Comparison of ENCODE assay signal across 28 cellular contexts in genomic region chr3:168514252-168514651, GRCh38.
"Had no signal": no experiment of that assay in that cellular context is flagged by ENCODE, and none has a peak within 500 bp of the region (broad histone marks: within the 10 kb centered on the region; RNA-seq: fewer than 3 reads in every experiment).

No MANE protein-coding gene starts in this region.

- DNase-seq: activated B cell treated with CpG ODN at 0.5 μM for 24 hours; activated CD4-positive, alpha-beta T cell treated with anti-CD3 and anti-CD28 coated beads for 1 hour; activated CD4-positive, alpha-beta T cell treated with anti-CD3 and anti-CD28 coated beads, Interleukin-2, amount 10 ng/mL, durations not matched to agents 24 days and 14 days; activated CD4-positive, alpha-beta T cell treated with anti-CD3 and anti-CD28 coated beads, Interleukin-2, amount 50 U/mL, for 48 hours; activated CD8-positive, alpha-beta memory T cell treated with anti-CD3 and anti-CD28 coated beads, Interleukin-2, amount 10 ng/mL, durations not matched to agents 7 days and 5 days; activated effector memory CD4-positive, alpha-beta T cell treated with Interleukin-2 at 50 U/mL for 16 hours; activated naive CD4-positive, alpha-beta T cell; activated T-cell treated with anti-CD3 and anti-CD28 coated beads, Interleukin-2, amount 50 U/mL, for 24 hours; amygdala; brain microvascular endothelial cell; Kasumi-1; KBM-7; NCI-H1048; NCI-H146; NCI-H187 treated with DMSO at 0.1 percent for 48 hours; NCI-H2081 treated with DMSO at 0.1 percent for 48 hours; NCI-H2171 treated with DMSO at 0.1 percent for 48 hours; NCI-H226; NCI-H526; Peyer's patch; Right ventricle myocardium superior had no signal

- H3K36me3 ChIP-seq: brain microvascular endothelial cell, cardiac muscle cell, Peyer's patch, SJSA1 had no signal

- H3K4me3 Mint-ChIP-seq: activated B cell treated with CpG ODN at 0.5 μM for 24 hours; activated CD4-positive, alpha-beta T cell treated with anti-CD3 and anti-CD28 coated beads, Interleukin-2, amount 10 ng/mL, durations not matched to agents 24 days and 14 days; activated CD8-positive, alpha-beta memory T cell treated with anti-CD3 and anti-CD28 coated beads, Interleukin-2, amount 10 ng/mL, durations not matched to agents 7 days and 5 days; activated naive CD8-positive, alpha-beta T cell; activated T-cell treated with anti-CD3 and anti-CD28 coated beads, Interleukin-2, amount 50 U/mL, for 24 hours; activated T-helper 1 cell treated with anti-CD3 and anti-CD28 coated beads, Interleukin-12 subunit alpha, Interleukin-12 subunit beta, Interleukin-2, Interleukin-4 antibody, amounts not matched to agents 30 ng/mL and 10 ng/mL and 1 ng/mL, durations not matched to agents 14 hours and 24 hours and 36 hours; T-helper 1 cell treated with Interleukin-12 subunit alpha and Interleukin-12 subunit beta and Interleukin-4 antibody, amounts not matched to agents 30 μg/mL and 1 μg/mL, for 36 hours had no signal

- H3K27me3 ChIP-seq: brain microvascular endothelial cell, cardiac muscle cell, Peyer's patch, SJSA1 had no signal

- H3K9me3 ChIP-seq: Peyer's patch, SJSA1 had no signal

- H3K36me3 Mint-ChIP-seq: activated CD8-positive, alpha-beta memory T cell treated with anti-CD3 and anti-CD28 coated beads, Interleukin-2, amount 10 ng/mL, durations not matched to agents 7 days and 5 days; activated naive CD8-positive, alpha-beta T cell had no signal

- H3K4me1 ChIP-seq: SJSA1 had no signal

- H3K27ac Mint-ChIP-seq: activated B cell treated with CpG ODN at 0.5 μM for 24 hours; activated CD4-positive, alpha-beta T cell treated with anti-CD3 and anti-CD28 coated beads, Interleukin-2, amount 10 ng/mL, durations not matched to agents 24 days and 14 days; activated CD8-positive, alpha-beta memory T cell treated with anti-CD3 and anti-CD28 coated beads, Interleukin-2, amount 10 ng/mL, durations not matched to agents 7 days and 5 days; activated naive CD8-positive, alpha-beta T cell; activated T-cell treated with anti-CD3 and anti-CD28 coated beads, Interleukin-2, amount 50 U/mL, for 24 hours; activated T-helper 1 cell treated with anti-CD3 and anti-CD28 coated beads, Interleukin-12 subunit alpha, Interleukin-12 subunit beta, Interleukin-2, Interleukin-4 antibody, amounts not matched to agents 30 ng/mL and 10 ng/mL and 1 ng/mL, durations not matched to agents 14 hours and 24 hours and 36 hours; T-helper 1 cell treated with Interleukin-12 subunit alpha and Interleukin-12 subunit beta and Interleukin-4 antibody, amounts not matched to agents 30 μg/mL and 1 μg/mL, for 36 hours had no signal

- H3K4me1 Mint-ChIP-seq: activated B cell treated with CpG ODN at 0.5 μM for 24 hours; activated CD4-positive, alpha-beta T cell treated with anti-CD3 and anti-CD28 coated beads, Interleukin-2, amount 10 ng/mL, durations not matched to agents 24 days and 14 days; activated CD8-positive, alpha-beta memory T cell treated with anti-CD3 and anti-CD28 coated beads, Interleukin-2, amount 10 ng/mL, durations not matched to agents 7 days and 5 days had no signal

- H3K27ac ChIP-seq: brain microvascular endothelial cell, cardiac muscle cell, Peyer's patch, RWPE1, SJSA1 had no signal

- ATAC-seq: activated CD8-positive, alpha-beta memory T cell treated with anti-CD3 and anti-CD28 coated beads, Interleukin-2, amount 10 ng/mL, durations not matched to agents 7 days and 5 days; SK-N-SH treated with all-trans-retinoic acid at 6 μM for 48 hours had no signal

- H3K9me3 Mint-ChIP-seq: activated B cell treated with CpG ODN at 0.5 μM for 24 hours; activated CD4-positive, alpha-beta T cell treated with anti-CD3 and anti-CD28 coated beads, Interleukin-2, amount 10 ng/mL, durations not matched to agents 24 days and 14 days; activated T-cell treated with anti-CD3 and anti-CD28 coated beads, Interleukin-2, amount 50 U/mL, for 24 hours; activated T-helper 1 cell treated with anti-CD3 and anti-CD28 coated beads, Interleukin-12 subunit alpha, Interleukin-12 subunit beta, Interleukin-2, Interleukin-4 antibody, amounts not matched to agents 30 ng/mL and 10 ng/mL and 1 ng/mL, durations not matched to agents 14 hours and 24 hours and 36 hours; T-helper 1 cell treated with Interleukin-12 subunit alpha and Interleukin-12 subunit beta and Interleukin-4 antibody, amounts not matched to agents 30 μg/mL and 1 μg/mL, for 36 hours had no signal

- H3K27me3 Mint-ChIP-seq: activated B cell treated with CpG ODN at 0.5 μM for 24 hours; activated CD4-positive, alpha-beta T cell treated with anti-CD3 and anti-CD28 coated beads, Interleukin-2, amount 10 ng/mL, durations not matched to agents 24 days and 14 days; activated CD8-positive, alpha-beta memory T cell treated with anti-CD3 and anti-CD28 coated beads, Interleukin-2, amount 10 ng/mL, durations not matched to agents 7 days and 5 days; activated naive CD8-positive, alpha-beta T cell; activated T-cell treated with anti-CD3 and anti-CD28 coated beads, Interleukin-2, amount 50 U/mL, for 24 hours had no signal

- H3K4me3 ChIP-seq: cardiac muscle cell, Peyer's patch, SJSA1 had no signal
